13 cellular contexts compared by ENCODE assay signal in the genomic region with DNA sequence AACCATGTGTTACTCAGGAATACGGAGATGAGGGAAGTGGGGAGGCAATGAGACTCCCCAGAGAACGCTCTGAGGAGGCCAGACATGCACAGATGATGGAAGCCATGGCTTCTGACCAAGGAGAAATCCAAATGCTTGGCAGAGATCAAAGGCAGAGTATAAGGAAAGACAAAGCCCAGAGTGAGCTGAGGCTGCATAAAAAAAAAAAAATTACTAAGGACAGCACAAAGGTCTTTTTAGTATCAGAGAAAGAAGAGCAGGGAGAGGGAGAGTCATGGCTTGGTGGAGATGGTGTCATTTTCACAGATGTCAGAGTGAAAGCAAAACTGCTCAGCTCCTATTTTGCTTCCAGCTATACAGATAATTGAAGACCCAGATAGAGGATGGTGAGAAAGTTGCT. TPM values are rescaled to one million over a fixed set of nuclear protein-coding genes. Genes with fewer than 3 reads are reported as not detected.
DNase-seq lines count a peak whose midpoint lies in the region; ATAC-seq and TF ChIP-seq lines count a peak whose summit lies in the region.
"Had no signal": no experiment of that assay in that cellular context is flagged by ENCODE, and none has a peak within 500 bp of the region (broad histone marks: within the 10 kb centered on the region; RNA-seq: fewer than 3 reads in every experiment).

No MANE protein-coding gene starts in this region.

- no peaks in the 10 kb centered on the region for H3K36me3 ChIP-seq in brain microvascular endothelial cell (replicated peaks)
- H3K36me3 ChIP-seq: BE2C had no signal

- H3K4me3 ChIP-seq in fibroblast of villous mesenchyme (ENCODE audit: low read depth, low read length) (no peak overlapping the region), brain microvascular endothelial cell (ENCODE audit: low read depth, low read length) (no peak overlapping the region)

- DNase-seq in COLO829 (ENCODE audit: low spot score) (peak; percentile 48), fibroblast of villous mesenchyme (ENCODE audit: low read depth) (peak; percentile 16), kidney tubule cell (ENCODE audit: low spot score) (no peak), NCI-H526 (lab: John Stamatoyannopoulos, UW) (no peak), brain microvascular endothelial cell (no peak), HPDE6-E6E7 (ENCODE audit: extremely low spot score) (no peak)
- DNase-seq: activated CD4-positive, alpha-beta T cell treated with anti-CD3 and anti-CD28 coated beads for 48 hours; BE2C; endodermal cell had no signal

- TF ChIP-seq CTCF in fibroblast of villous mesenchyme (IDR thresholded peaks at IDR 0.05; ENCODE audit: insufficient read depth, low read depth, low read length) (no peak), brain microvascular endothelial cell (IDR thresholded peaks at IDR 0.05; ENCODE audit: low read depth, low read length, missing control alignments) (no peak)

- peak; percentile 64 for ATAC-seq in GM21360 (IDR thresholded peaks at IDR 0.05; ENCODE audit: unreplicated experiment)
- ATAC-seq in HG03460 (IDR thresholded peaks at IDR 0.05; ENCODE audit: unreplicated experiment), result peak; percentile 81

- in situ Hi-C loops in brain microvascular endothelial cell (cut with HindIII; ENCODE audit: low pct_ligation_motif_present, low sequenced_read_pairs), result no loop called here

- no peak overlapping the region for H3K27ac ChIP-seq in brain microvascular endothelial cell

- H3K27me3 ChIP-seq in brain microvascular endothelial cell (replicated peaks), result no peaks in the 10 kb centered on the region
- H3K27me3 ChIP-seq: BE2C had no signal

RNA-seq across cellular contexts. Expression of gene NCF2, which starts 8.1 kb away (rescaled TPM):
- total RNA-seq in fibroblast of villous mesenchyme, result 1.6 TPM in 1 of 2 replicates, not detected in the other
- total RNA-seq: myocyte had no signal

RNA-seq across cellular contexts. Expression of gene ARPC5, which starts 37.2 kb away (rescaled TPM):
- 114 and 288 TPM in 2 replicates for total RNA-seq in fibroblast of villous mesenchyme

RNA-seq across cellular contexts. Expression of gene APOBEC4, which starts 54.7 kb away (rescaled TPM):
- total RNA-seq in fibroblast of villous mesenchyme, result not detected in 2 replicates
- total RNA-seq: endodermal cell, myocyte, NCI-H460 had no signal

Comparison
In these comparisons a context has a peak if more than half of its experiments do, and no peak if none do; other contexts are left out.
1. DNase-seq: peak in COLO829 (single experiment) and fibroblast of villous mesenchyme (single experiment); none in kidney tubule cell (single experiment), NCI-H526 (0 of 2), brain microvascular endothelial cell (single experiment) and HPDE6-E6E7 (single experiment).